1 cellular context compared by ENCODE assay signal in genomic region chr1:100323428-100324106, GRCh38.
TF ChIP-seq lines count a peak whose summit lies in the region.

No MANE protein-coding gene starts in this region.

TF ChIP-seq in IMR-90, 13 proteins besides CTCF, POLR2A, EP300 and RAD21:
- TF ChIP-seq, protein P1, sequence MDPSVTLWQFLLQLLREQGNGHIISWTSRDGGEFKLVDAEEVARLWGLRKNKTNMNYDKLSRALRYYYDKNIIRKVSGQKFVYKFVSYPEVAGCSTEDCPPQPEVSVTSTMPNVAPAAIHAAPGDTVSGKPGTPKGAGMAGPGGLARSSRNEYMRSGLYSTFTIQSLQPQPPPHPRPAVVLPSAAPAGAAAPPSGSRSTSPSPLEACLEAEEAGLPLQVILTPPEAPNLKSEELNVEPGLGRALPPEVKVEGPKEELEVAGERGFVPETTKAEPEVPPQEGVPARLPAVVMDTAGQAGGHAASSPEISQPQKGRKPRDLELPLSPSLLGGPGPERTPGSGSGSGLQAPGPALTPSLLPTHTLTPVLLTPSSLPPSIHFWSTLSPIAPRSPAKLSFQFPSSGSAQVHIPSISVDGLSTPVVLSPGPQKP (IDR thresholded peaks at IDR 0.05; ENCODE audit: borderline replicate concordance, low read depth, low read length), result no peak
